1 cellular context compared by ENCODE assay signal in genomic region chr17:76726766-76727718, GRCh38.
TF ChIP-seq lines count a peak whose summit lies in the region.

Gene METTL23, plus strand, starts transcription at chr17:76726839. Its CDS starts 2,872 bp downstream, at chr17:76729711.

TF ChIP-seq in K562, 482 proteins besides CTCF, POLR2A, EP300 and RAD21 (continued from another document and continues in another):
- TF ChIP-seq HINFP (tag; conservative IDR thresholded peaks at IDR 0.05; ENCODE audit: low read depth): peak; percentile 73; the same call in 1 of the 2 replicates
- TF ChIP-seq TEAD4 (IDR thresholded peaks at IDR 0.05; ENCODE audit: low read length): no peak
- TF ChIP-seq TEAD4 (CRISPR knock-in tag; IDR thresholded peaks at IDR 0.05; ENCODE audit: borderline replicate concordance): no peak
- peak; percentile 25 for TF ChIP-seq POLR2H (tag; IDR thresholded peaks at IDR 0.05; ENCODE audit: low read depth)
- TF ChIP-seq SLC30A9 (CRISPR knock-in tag; IDR thresholded peaks at IDR 0.05): no peak
- TF ChIP-seq ZNF707 (CRISPR knock-in tag; conservative IDR thresholded peaks at IDR 0.05): no peak
- peak; percentile 56; the same call in 1 of the 2 replicates for TF ChIP-seq LEF1 (IDR thresholded peaks at IDR 0.05)
- TF ChIP-seq ZNF184 (CRISPR knock-in tag; IDR thresholded peaks at IDR 0.05): no peak
- no peak for TF ChIP-seq ID3 (CRISPR knock-in tag; IDR thresholded peaks at IDR 0.05)
- TF ChIP-seq ID3 (tag; IDR thresholded peaks at IDR 0.05): 0 out of 2 replicates have a peak, but pooled peaks have one; percentile 36
- 0 out of 2 replicates have a peak, but pooled peaks have one; percentile 28 for TF ChIP-seq CREB3 (tag; conservative IDR thresholded peaks at IDR 0.05; ENCODE audit: low read depth)
- peak; percentile 91 to 97 for TF ChIP-seq E2F6 (IDR thresholded peaks at IDR 0.05; ENCODE audit: borderline replicate concordance in 1 of 2, extremely low read depth in 1 of 2, insufficient read depth in 1 of 2, insufficient read length in 1 of 2, low read depth in 1 of 2, low read length in 1 of 2, poor library complexity in 1 of 2, severe bottlenecking in 1 of 2)
- no peak for TF ChIP-seq ZFP91 (CRISPR knock-in tag; IDR thresholded peaks at IDR 0.05)
- TF ChIP-seq NFXL1 (CRISPR knock-in tag; IDR thresholded peaks at IDR 0.05): no peak
- peak; percentile 94 for TF ChIP-seq L3MBTL2 (IDR thresholded peaks at IDR 0.05)
- TF ChIP-seq SREBF2 (CRISPR knock-in tag; IDR thresholded peaks at IDR 0.05): no peak
- no peak for TF ChIP-seq UBTF (IDR thresholded peaks at IDR 0.05; ENCODE audit: borderline replicate concordance in 1 of 2, low read depth in 2 of 2, low read length in 2 of 2)
- no peak for TF ChIP-seq ARID3B (CRISPR knock-in tag; IDR thresholded peaks at IDR 0.05; ENCODE audit: borderline replicate concordance)
- no peak for TF ChIP-seq ZNF224 (CRISPR knock-in tag; IDR thresholded peaks at IDR 0.05)
- TF ChIP-seq GTF3C2 (IDR thresholded peaks at IDR 0.05; ENCODE audit: borderline replicate concordance, extremely low read depth, insufficient read length): peak; percentile 47
- no peak for TF ChIP-seq ZNF398 (CRISPR knock-in tag; IDR thresholded peaks at IDR 0.05)
- TF ChIP-seq ADNP (tag; IDR thresholded peaks at IDR 0.05): no peak
- TF ChIP-seq ZBTB2 (IDR thresholded peaks at IDR 0.05): 0 out of 2 replicates have a peak, but pooled peaks have one; percentile 19
- TF ChIP-seq CXXC5 (CRISPR knock-in tag; IDR thresholded peaks at IDR 0.05): peak; percentile 71
- no peak for TF ChIP-seq ZNF408 (CRISPR knock-in tag; IDR thresholded peaks at IDR 0.05; ENCODE audit: low read depth)
- TF ChIP-seq PHB (CRISPR knock-in tag; IDR thresholded peaks at IDR 0.05): no peak
- TF ChIP-seq CBX5 (IDR thresholded peaks at IDR 0.05; ENCODE audit: borderline replicate concordance, low read depth): no peak
- TF ChIP-seq ZSCAN29 (IDR thresholded peaks at IDR 0.05): no peak
- peak; percentile 77 for TF ChIP-seq E2F3 (CRISPR knock-in tag; IDR thresholded peaks at IDR 0.05)
- TF ChIP-seq JUND (IDR thresholded peaks at IDR 0.05; ENCODE audit: borderline replicate concordance, low read depth, low read length): peak; percentile 37; the same call in 1 of the 2 replicates
- TF ChIP-seq JUND (tag; IDR thresholded peaks at IDR 0.05; ENCODE audit: borderline replicate concordance, low read depth, low read length): no peak; the same call in 2 of the 3 replicates
- TF ChIP-seq HBP1 (CRISPR knock-in tag; IDR thresholded peaks at IDR 0.05): no peak
- 0 out of 2 replicates have a peak, but pooled peaks have one; percentile 36 for TF ChIP-seq POLR2AphosphoS2 (IDR thresholded peaks at IDR 0.05; ENCODE audit: low read length)
- TF ChIP-seq NUFIP1 (IDR thresholded peaks at IDR 0.05; ENCODE audit: partially characterized antibody): no peak
- TF ChIP-seq FOXO4 (CRISPR knock-in tag; IDR thresholded peaks at IDR 0.05): no peak
- TF ChIP-seq ZNF644 (tag; IDR thresholded peaks at IDR 0.05; ENCODE audit: low read depth): no peak
- 0 out of 2 replicates have a peak, but pooled peaks have one; percentile 31 for TF ChIP-seq ZEB2 (IDR thresholded peaks at IDR 0.05)
- no peak for TF ChIP-seq ATF1 (CRISPR knock-in tag; IDR thresholded peaks at IDR 0.05)
- TF ChIP-seq ATF1 (tag; IDR thresholded peaks at IDR 0.05): peak; percentile 60
- no peak for TF ChIP-seq RBM17 (IDR thresholded peaks at IDR 0.05; ENCODE audit: borderline replicate concordance, low read depth, low read length)
- peak; percentile 60 for TF ChIP-seq FOSL1 (tag; conservative IDR thresholded peaks at IDR 0.05)
- peak; percentile 69 for TF ChIP-seq RAD51 (IDR thresholded peaks at IDR 0.05; ENCODE audit: borderline replicate concordance, low read depth)
- no peak for TF ChIP-seq SRSF9 (IDR thresholded peaks at IDR 0.05; ENCODE audit: borderline replicate concordance, low read depth, low read length)
